ENCODE assay signal across 21 cellular contexts in genomic region chr2:114368705-114369104, GRCh38.
"Had no signal": no experiment of that assay in that cellular context is flagged by ENCODE, and none has a peak within 500 bp of the region (broad histone marks: within the 10 kb centered on the region; RNA-seq: fewer than 3 reads in every experiment).

No MANE protein-coding gene starts in this region.

- H3K9me3 ChIP-seq: pancreas had no signal

- H3K4me3 ChIP-seq: heart left ventricle, lung, pancreas, smooth muscle cell had no signal

- H3K4me3 Mint-ChIP-seq: endodermal cell, naive B cell, nephron had no signal

- ATAC-seq: heart left ventricle, left colon, left ventricle myocardium superior, pancreas, right cardiac atrium had no signal

- H3K4me1 Mint-ChIP-seq: endodermal cell, naive B cell, nephron had no signal

- H3K27me3 Mint-ChIP-seq: naive B cell, progenitor cell of endocrine pancreas had no signal

- FAIRE-seq: endothelial cell of umbilical vein, frontal cortex, pancreas had no signal

- H3K36me3 ChIP-seq: heart left ventricle, pancreas had no signal

- H3K27me3 ChIP-seq: heart left ventricle, pancreas had no signal

- DNase-seq: effector CD4-positive, alpha-beta T cell; endodermal cell; erythroblast; heart left ventricle; hippocampal formation; left colon; left ventricle myocardium superior; mesenchymal stem cell; naive B cell; occipital lobe; pancreas; right cardiac atrium; stimulated activated CD4-positive, alpha-beta T cell treated with anti-CD3 and anti-CD28 coated beads, Interleukin-2, amount 100 ng/mL, for 48 hours; stimulated activated naive CD4-positive, alpha-beta T cell treated with Interleukin-2 at 50 U/mL for 16 hours; trophoblast cell had no signal

- H3K4me1 ChIP-seq: heart left ventricle, pancreas had no signal

- H3K27ac ChIP-seq: heart left ventricle, pancreas had no signal

- H3K27ac Mint-ChIP-seq: endodermal cell, naive B cell, nephron, progenitor cell of endocrine pancreas had no signal

- H3K4me2 ChIP-seq: smooth muscle cell had no signal
